In genomic region chr1:218365600-218365999, GRCh38 we compare ENCODE assay signal across 21 cellular contexts. TPM values are rescaled to one million over a fixed set of nuclear protein-coding genes. Genes with fewer than 3 reads are reported as not detected.
A peak's percentile ranks its signal among the peaks of the same experiment; 100 is the strongest.
DNase-seq lines count a peak whose midpoint lies in the region; ATAC-seq and TF ChIP-seq lines count a peak whose summit lies in the region.
"Had no signal": no experiment of that assay in that cellular context is flagged by ENCODE, and none has a peak within 500 bp of the region (broad histone marks: within the 10 kb centered on the region; RNA-seq: fewer than 3 reads in every experiment).

No MANE protein-coding gene starts in this region.

- no peak overlapping the region for H3K4me3 ChIP-seq in left ventricle myocardium inferior
- no peak overlapping the region for H3K4me3 ChIP-seq in aorta (ENCODE audit: low read length in 2 of 2)
- H3K4me3 ChIP-seq: heart left ventricle had no signal

- DNase-seq in DMS53 (lab: John Stamatoyannopoulos, UW) (peak; percentile 45), DMS53 treated with DMSO at 0.1 percent for 48 hours (lab: John Stamatoyannopoulos, UW; ENCODE audit: unreplicated experiment) (no peak), left ventricle myocardium inferior (no peak), progenitor cell of endocrine pancreas (ENCODE audit: low spot score, unreplicated experiment) (no peak), aorta (peak; percentile 81 to 89), NCI-H2171 treated with DMSO at 0.1 percent for 48 hours (lab: John Stamatoyannopoulos, UW) (no peak), NCI-H226 (no peak), OCI-M2 (lab: John Stamatoyannopoulos, UW; ENCODE audit: unreplicated experiment) (no peak)
- DNase-seq: activated CD8-positive, alpha-beta memory T cell treated with anti-CD3 and anti-CD28 coated beads for 24 hours; activated effector memory CD4-positive, alpha-beta T cell treated with anti-CD3 and anti-CD28 coated beads, Interleukin-2, amount 50 U/mL, for 16 hours; dermis blood vessel endothelial cell; H9; heart left ventricle; MM.1S; NCI-H2081; NCI-H526; RPMI8226 had no signal

- no peaks in the 10 kb centered on the region for H3K27me3 Mint-ChIP-seq in progenitor cell of endocrine pancreas

- WGBS in aorta, 2 donors: 3 to 11% methylated on average over 8 of the region's 8 CpGs

- H3K36me3 ChIP-seq in left ventricle myocardium inferior (no peaks in the 10 kb centered on the region), aorta (ENCODE audit: control insufficient read depth in 1 of 2, insufficient read depth in 2 of 2, low read length in 1 of 2) (no peaks in the 10 kb centered on the region)

- peaks cover 48% of the 10 kb centered on the region for H3K4me1 Mint-ChIP-seq in progenitor cell of endocrine pancreas (ENCODE audit: low read depth)

- peaks cover 11% of the 10 kb centered on the region for H3K36me3 Mint-ChIP-seq in progenitor cell of endocrine pancreas (ENCODE audit: insufficient read depth)

- H3K9me3 ChIP-seq in left ventricle myocardium inferior (replicated peaks): no peaks in the 10 kb centered on the region
- H3K9me3 ChIP-seq in aorta (ENCODE audit: control insufficient read depth, low read length): no peaks in the 10 kb centered on the region
- H3K9me3 ChIP-seq: heart left ventricle had no signal

- peak overlapping the region; percentile 23 for H3K27ac ChIP-seq in left ventricle myocardium inferior (replicated peaks)
- peak overlapping the region; percentile 40 to 84 for H3K27ac ChIP-seq in aorta (ENCODE audit: low read depth in 1 of 2, low read length in 2 of 2)
- H3K27ac ChIP-seq: 22Rv1, C4-2B, VCaP had no signal

- H3K27me3 ChIP-seq in left ventricle myocardium inferior (ENCODE audit: low read depth) (no peaks in the 10 kb centered on the region), aorta (ENCODE audit: control insufficient read depth in 1 of 2, insufficient read depth in 2 of 2, low read length in 1 of 2) (no peaks in the 10 kb centered on the region)
- H3K27me3 ChIP-seq: heart left ventricle had no signal

- no peak overlapping the region for H3K4me3 Mint-ChIP-seq in progenitor cell of endocrine pancreas (ENCODE audit: low read depth)
- H3K4me3 Mint-ChIP-seq: H9; stimulated activated naive CD8-positive, alpha-beta T cell treated with anti-CD3 and anti-CD28 coated beads, Interleukin-15, Interleukin-2, amounts not matched to agents 100 ng/mL and 50 ng/mL, for 24 hours had no signal

- intact Hi-C loops in left ventricle myocardium inferior (cut with micrococcal nuclease): no loop called here
- intact Hi-C loops in aorta (cut with DNase I): loop anchor here (5.0 kb wide), 2 partner anchors 102 to 132 kb away; no protein-coding TSS in a partner anchor

- peaks cover 4% of the 10 kb centered on the region for H3K9me3 Mint-ChIP-seq in progenitor cell of endocrine pancreas (ENCODE audit: low read depth)
- H3K9me3 Mint-ChIP-seq: H9 had no signal

- peaks cover 10% of the 10 kb centered on the region for H3K4me1 ChIP-seq in left ventricle myocardium inferior
- H3K4me1 ChIP-seq in aorta (ENCODE audit: control insufficient read depth in 1 of 2, insufficient read depth in 2 of 2, low read length in 2 of 2): peaks cover 5 to 6% of the 10 kb centered on the region in 2 donors

- peak; percentile 77 for ATAC-seq in aorta (ENCODE audit: low FRiP score)

- H3K27ac Mint-ChIP-seq in progenitor cell of endocrine pancreas: peak overlapping the region; percentile 92
- H3K27ac Mint-ChIP-seq: stimulated activated naive CD8-positive, alpha-beta T cell treated with anti-CD3 and anti-CD28 coated beads, Interleukin-15, Interleukin-2, amounts not matched to agents 100 ng/mL and 50 ng/mL, for 24 hours had no signal

- TF ChIP-seq CTCF in left ventricle myocardium inferior (IDR thresholded peaks at IDR 0.05; ENCODE audit: borderline replicate concordance): no peak
- no peak for TF ChIP-seq CTCF in progenitor cell of endocrine pancreas (IDR thresholded peaks at IDR 0.05; ENCODE audit: unreplicated experiment)

RNA-seq across cellular contexts. Expression of gene TGFB2, which starts 20.5 kb away (rescaled TPM):
- 4.4 TPM for total RNA-seq in left ventricle myocardium inferior
- 26.4 and 27.9 TPM in 2 replicates for total RNA-seq in progenitor cell of endocrine pancreas
- total RNA-seq in aorta: 10 to 100 TPM; 15.5 to 18.0 TPM
- polyA plus RNA-seq in aorta: 1 to 10 TPM; 2.2 to 2.6 TPM
- total RNA-seq: H9 had no signal

Comparison
In these comparisons a context has a peak if more than half of its experiments do, and no peak if none do; other contexts are left out.
1. DNase-seq: peak in DMS53 (single experiment) and aorta (2 of 2); none in DMS53 treated with DMSO at 0.1 percent for 48 hours (single experiment), left ventricle myocardium inferior (single experiment), progenitor cell of endocrine pancreas (single experiment), NCI-H2171 treated with DMSO at 0.1 percent for 48 hours (single experiment), NCI-H226 (single experiment) and OCI-M2 (single experiment).